In genomic region chr5:82534891-82535395, GRCh38 we compare ENCODE assay signal across 25 cellular contexts.
DNase-seq lines count a peak whose midpoint lies in the region; ATAC-seq, FAIRE-seq and TF ChIP-seq lines count a peak whose summit lies in the region.
"Had no signal": no experiment of that assay in that cellular context is flagged by ENCODE, and none has a peak within 500 bp of the region (broad histone marks: within the 10 kb centered on the region; RNA-seq: fewer than 3 reads in every experiment).

No MANE protein-coding gene starts in this region.

- H3K36me3 Mint-ChIP-seq in astrocyte (ENCODE audit: low read depth, unreplicated experiment): peaks cover 2% of the 10 kb centered on the region
- peaks cover 2% of the 10 kb centered on the region for H3K36me3 Mint-ChIP-seq in activated T-cell treated with anti-CD3 and anti-CD28 coated beads, Interleukin-2, amount 50 U/mL, for 4 hours (ENCODE audit: insufficient read depth)
- H3K36me3 Mint-ChIP-seq: CD14-positive monocyte had no signal

- no peak for ATAC-seq in GM18517 (IDR thresholded peaks at IDR 0.05; ENCODE audit: unreplicated experiment)
- no peak for ATAC-seq in activated T-cell treated with anti-CD3 and anti-CD28 coated beads, Interleukin-2, amount 50 U/mL, for 4 hours

- no peak overlapping the region for H3K4me3 Mint-ChIP-seq in astrocyte (ENCODE audit: unreplicated experiment)
- H3K4me3 Mint-ChIP-seq in activated T-cell treated with anti-CD3 and anti-CD28 coated beads, Interleukin-2, amount 50 U/mL, for 4 hours: no peak overlapping the region
- H3K4me3 Mint-ChIP-seq: CD14-positive monocyte; CD4-positive, alpha-beta T cell; CD8-positive, alpha-beta memory T cell; HFFc6 had no signal

- no peaks in the 10 kb centered on the region for H4K20me1 ChIP-seq in astrocyte (ENCODE audit: insufficient read depth, low read length)

- H3K4me3 ChIP-seq in AG10803 (ENCODE audit: low read length) (no peak overlapping the region), astrocyte (ENCODE audit: insufficient read depth, low read depth, low read length) (no peak overlapping the region), fibroblast of the aortic adventitia (ENCODE audit: low read depth, low read length) (no peak overlapping the region)
- H3K4me3 ChIP-seq: HAP-1 had no signal

- no peaks in the 10 kb centered on the region for H3K36me3 ChIP-seq in astrocyte (ENCODE audit: insufficient read depth, low read length)
- H3K36me3 ChIP-seq: HAP-1 had no signal

- no peaks in the 10 kb centered on the region for H3K27me3 ChIP-seq in astrocyte (ENCODE audit: insufficient read depth, low read length)

- no peak overlapping the region for H3K27ac Mint-ChIP-seq in astrocyte (ENCODE audit: unreplicated experiment)
- H3K27ac Mint-ChIP-seq: CD14-positive monocyte; CD4-positive, alpha-beta T cell; CD8-positive, alpha-beta memory T cell; HFFc6 had no signal

- H2AFZ ChIP-seq in astrocyte (ENCODE audit: low read depth, low read length): no peak overlapping the region

- no peaks in the 10 kb centered on the region for H3K4me1 Mint-ChIP-seq in astrocyte (ENCODE audit: low read depth, unreplicated experiment)
- no peaks in the 10 kb centered on the region for H3K4me1 Mint-ChIP-seq in activated T-cell treated with anti-CD3 and anti-CD28 coated beads, Interleukin-2, amount 50 U/mL, for 4 hours (ENCODE audit: low read depth)
- H3K4me1 Mint-ChIP-seq: CD14-positive monocyte; CD8-positive, alpha-beta memory T cell had no signal

- no peaks in the 10 kb centered on the region for H3K79me2 ChIP-seq in astrocyte (ENCODE audit: insufficient read depth, low read length)

- peak; percentile 69 for DNase-seq in AG10803 (ENCODE audit: low read depth)
- DNase-seq in GM03348 (ENCODE audit: low spot score): peak; percentile 25
- peak; percentile 54 for DNase-seq in astrocyte (ENCODE audit: low read depth)
- peak; percentile 40 for DNase-seq in fibroblast of the aortic adventitia (ENCODE audit: low read depth)
- DNase-seq in activated T-cell treated with anti-CD3 and anti-CD28 coated beads, Interleukin-2, amount 50 U/mL, for 4 hours: no peak
- DNase-seq in OCI-M2 (lab: John Stamatoyannopoulos, UW; ENCODE audit: unreplicated experiment): no peak
- DNase-seq in RWPE1 (ENCODE audit: low spot score): no peak
- DNase-seq: AML-193; CD4-positive, alpha-beta T cell; CD8-positive, alpha-beta memory T cell; DMS 273 treated with DMSO at 0.1 percent for 48 hours; DMS79; EL; GDM1; GOT3; HFFc6 had no signal

- FAIRE-seq in astrocyte (lab: Jason Lieb, UNC): no peak
- FAIRE-seq: A204.1, D721Med, GM12891, GM18507, H54 had no signal

- CTCF ChIA-PET in RWPE1 (lab: Yijun Ruan, JAX): no interaction called here

- no peaks in the 10 kb centered on the region for H3K9me3 ChIP-seq in astrocyte (ENCODE audit: insufficient read depth, low read depth, low read length)
- H3K9me3 ChIP-seq: HAP-1 had no signal

- no peaks in the 10 kb centered on the region for H3K4me1 ChIP-seq in astrocyte (ENCODE audit: insufficient read depth, low read length)
- H3K4me1 ChIP-seq: HAP-1 had no signal

- no peak overlapping the region for H3K9ac ChIP-seq in astrocyte (ENCODE audit: low read length)

- H3K9me3 Mint-ChIP-seq in astrocyte (ENCODE audit: unreplicated experiment): peaks cover 22% of the 10 kb centered on the region
- peaks cover 5% of the 10 kb centered on the region for H3K9me3 Mint-ChIP-seq in activated T-cell treated with anti-CD3 and anti-CD28 coated beads, Interleukin-2, amount 50 U/mL, for 4 hours
- H3K9me3 Mint-ChIP-seq: CD4-positive, alpha-beta T cell had no signal

- no peak overlapping the region for H3K27ac ChIP-seq in astrocyte (ENCODE audit: low read depth, low read length)
- H3K27ac ChIP-seq in RWPE1: no peak overlapping the region
- H3K27ac ChIP-seq: 22Rv1 had no signal

- POLR2A ChIA-PET in RWPE1 (lab: Yijun Ruan, JAX; ENCODE audit: low non-redundant PET): no interaction called here

- peaks cover 4% of the 10 kb centered on the region for H3K27me3 Mint-ChIP-seq in astrocyte (ENCODE audit: low read depth, unreplicated experiment)
- no peaks in the 10 kb centered on the region for H3K27me3 Mint-ChIP-seq in activated T-cell treated with anti-CD3 and anti-CD28 coated beads, Interleukin-2, amount 50 U/mL, for 4 hours (ENCODE audit: low read depth)
- H3K27me3 Mint-ChIP-seq: CD4-positive, alpha-beta T cell; CD8-positive, alpha-beta memory T cell had no signal

- no peak overlapping the region for H3K4me2 ChIP-seq in astrocyte (ENCODE audit: low read length)

- TF ChIP-seq CTCF in AG10803 (conservative IDR thresholded peaks at IDR 0.05; ENCODE audit: low read length): no peak
- no peak for TF ChIP-seq CTCF in astrocyte (IDR thresholded peaks at IDR 0.05; ENCODE audit: insufficient read depth, low read depth, low read length)
- TF ChIP-seq CTCF in fibroblast of the aortic adventitia (IDR thresholded peaks at IDR 0.05; ENCODE audit: insufficient read depth, low read length): no peak
- TF ChIP-seq CTCF in RWPE1 (conservative IDR thresholded peaks at IDR 0.05; ENCODE audit: low read depth): no peak

Comparison
In these comparisons a context has a peak if more than half of its experiments do, and no peak if none do; other contexts are left out.
1. DNase-seq: peak in AG10803 (single experiment), GM03348 (single experiment), astrocyte (single experiment) and fibroblast of the aortic adventitia (single experiment); none in activated T-cell treated with anti-CD3 and anti-CD28 coated beads, Interleukin-2, amount 50 U/mL, for 4 hours (single experiment), OCI-M2 (single experiment) and RWPE1 (single experiment).